In genomic region chr9:6927838-6928237, GRCh38 we compare ENCODE assay signal across 1 cellular context.
TF ChIP-seq lines count a peak whose summit lies in the region.

No MANE protein-coding gene starts in this region.

TF ChIP-seq in GM23338, 12 proteins besides CTCF, POLR2A, EP300 and RAD21 (continued from another document):
- TF ChIP-seq ZNF462 (CRISPR knock-in tag; IDR thresholded peaks at IDR 0.05) (no peak), STAT1 (IDR thresholded peaks at IDR 0.05; ENCODE audit: unreplicated experiment) (no peak), ETS1 (IDR thresholded peaks at IDR 0.05) (no peak), EZH2 (IDR thresholded peaks at IDR 0.05; ENCODE audit: low read depth, unreplicated experiment) (no peak)
